In the genomic region with DNA sequence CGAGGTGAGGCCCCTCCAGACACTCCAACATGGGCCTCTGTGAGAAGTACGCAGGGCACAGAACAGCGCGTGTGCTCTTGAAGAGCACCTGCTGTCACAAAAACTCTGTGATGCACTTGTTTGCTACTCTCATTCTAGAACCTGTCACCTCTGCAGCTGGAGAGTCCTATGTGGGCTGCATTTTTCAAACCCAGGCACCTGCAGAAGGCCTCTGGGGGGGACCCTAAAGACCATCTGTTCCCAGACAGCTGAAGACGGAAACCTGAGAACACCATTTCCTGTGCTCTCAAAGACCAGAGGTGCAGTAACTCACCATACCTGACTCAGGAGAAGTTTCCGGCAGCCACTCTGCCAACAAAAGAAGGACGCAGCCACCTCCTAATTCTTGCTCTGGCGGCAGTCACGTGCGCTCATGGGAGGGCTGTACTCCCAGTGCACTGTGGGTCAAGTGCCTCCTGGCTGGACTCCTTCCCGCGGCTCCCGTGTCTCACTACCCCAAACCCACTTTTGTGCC, we compare ENCODE assay signal across 9 cellular contexts. TPM values are rescaled to one million over a fixed set of nuclear protein-coding genes. Genes with fewer than 3 reads are reported as not detected.
DNase-seq lines count a peak whose midpoint lies in the region; ATAC-seq and TF ChIP-seq lines count a peak whose summit lies in the region.
"Had no signal": no experiment of that assay in that cellular context is flagged by ENCODE, and none has a peak within 500 bp of the region (broad histone marks: within the 10 kb centered on the region; RNA-seq: fewer than 3 reads in every experiment).

No MANE protein-coding gene starts in this region.

- peak overlapping the region; percentile 7 for H3K4me3 Mint-ChIP-seq in activated naive CD8-positive, alpha-beta T cell treated with anti-CD3 and anti-CD28 coated beads, Interleukin-2, amount 50 U/mL, for 24 hours
- no peak overlapping the region for H3K4me3 Mint-ChIP-seq in neural progenitor cell

- peaks cover 95% of the 10 kb centered on the region for H3K79me2 ChIP-seq in neural progenitor cell (ENCODE audit: low read depth)

- no peak overlapping the region for H3K4me3 ChIP-seq in neural progenitor cell
- H3K4me3 ChIP-seq: pancreas had no signal

- H3K36me3 ChIP-seq in neural progenitor cell: no peaks in the 10 kb centered on the region
- H3K36me3 ChIP-seq: pancreas had no signal

- no peak overlapping the region for H3K9ac ChIP-seq in neural progenitor cell

- no peaks in the 10 kb centered on the region for H3K27me3 ChIP-seq in neural progenitor cell
- H3K27me3 ChIP-seq: pancreas had no signal

- no peak for TF ChIP-seq CTCF in neural progenitor cell (IDR thresholded peaks at IDR 0.05)

- no peak overlapping the region for H2AFZ ChIP-seq in neural progenitor cell (replicated peaks)

- H4K20me1 ChIP-seq in neural progenitor cell (ENCODE audit: low read depth): peaks cover 100% of the 10 kb centered on the region

- peaks cover 43% of the 10 kb centered on the region for H3F3A ChIP-seq in neural progenitor cell (ENCODE audit: low read depth)

- peaks cover 72% of the 10 kb centered on the region for H3K4me1 ChIP-seq in neural progenitor cell

- H3K27ac ChIP-seq in neural progenitor cell: no peak overlapping the region
- H3K27ac ChIP-seq: pancreas had no signal

- H3K27ac Mint-ChIP-seq in activated naive CD8-positive, alpha-beta T cell treated with anti-CD3 and anti-CD28 coated beads, Interleukin-2, amount 50 U/mL, for 24 hours: peak overlapping the region; percentile 73
- peak overlapping the region; percentile 94 for H3K27ac Mint-ChIP-seq in neural progenitor cell

- no peaks in the 10 kb centered on the region for H3K9me3 ChIP-seq in neural progenitor cell (ENCODE audit: low read depth)
- H3K9me3 ChIP-seq: pancreas had no signal

- H3K9me3 Mint-ChIP-seq in activated naive CD8-positive, alpha-beta T cell treated with anti-CD3 and anti-CD28 coated beads, Interleukin-2, amount 50 U/mL, for 24 hours: no peaks in the 10 kb centered on the region
- no peaks in the 10 kb centered on the region for H3K9me3 Mint-ChIP-seq in neural progenitor cell

- ATAC-seq in activated naive CD8-positive, alpha-beta T cell treated with anti-CD3 and anti-CD28 coated beads, Interleukin-2, amount 50 U/mL, for 24 hours: peak; percentile 29
- ATAC-seq in GM19452 (IDR thresholded peaks at IDR 0.05; ENCODE audit: unreplicated experiment): no peak
- ATAC-seq in HG02973 (IDR thresholded peaks at IDR 0.05; ENCODE audit: unreplicated experiment): no peak
- ATAC-seq in HG03095 (IDR thresholded peaks at IDR 0.05; ENCODE audit: unreplicated experiment): no peak
- no peak for ATAC-seq in GM18909 (IDR thresholded peaks at IDR 0.05; ENCODE audit: poor library complexity, unreplicated experiment)

- peak; percentile 86 for DNase-seq in DMS79 (lab: John Stamatoyannopoulos, UW)
- peak; percentile 19 for DNase-seq in T follicular helper cell (ENCODE audit: low read depth)
- DNase-seq in activated naive CD8-positive, alpha-beta T cell treated with anti-CD3 and anti-CD28 coated beads, Interleukin-2, amount 50 U/mL, for 24 hours: peak; percentile 30
- DNase-seq in neural progenitor cell (ENCODE audit: low spot score): no peak

- no peaks in the 10 kb centered on the region for H3K27me3 Mint-ChIP-seq in activated naive CD8-positive, alpha-beta T cell treated with anti-CD3 and anti-CD28 coated beads, Interleukin-2, amount 50 U/mL, for 24 hours
- no peaks in the 10 kb centered on the region for H3K27me3 Mint-ChIP-seq in neural progenitor cell (ENCODE audit: insufficient read depth, low read depth)

- H3K4me1 Mint-ChIP-seq in activated naive CD8-positive, alpha-beta T cell treated with anti-CD3 and anti-CD28 coated beads, Interleukin-2, amount 50 U/mL, for 24 hours: peaks cover 90% of the 10 kb centered on the region
- peaks cover 84% of the 10 kb centered on the region for H3K4me1 Mint-ChIP-seq in neural progenitor cell

- H3K36me3 Mint-ChIP-seq in activated naive CD8-positive, alpha-beta T cell treated with anti-CD3 and anti-CD28 coated beads, Interleukin-2, amount 50 U/mL, for 24 hours (ENCODE audit: low read depth): peaks cover 33% of the 10 kb centered on the region
- H3K36me3 Mint-ChIP-seq in neural progenitor cell: peaks cover 5% of the 10 kb centered on the region

- H3K4me2 ChIP-seq in neural progenitor cell: peak overlapping the region; percentile 75

RNA-seq across cellular contexts. Expression of gene RANBP3, which starts 28.1 kb away (rescaled TPM):
- total RNA-seq in neural progenitor cell (ENCODE audit: low replicate concordance): 77.8 and 83.5 TPM in 2 replicates

RNA-seq across cellular contexts. Expression of gene CAPS, which starts 35.8 kb away (rescaled TPM):
- 2.2 and 12.4 TPM in 2 replicates for total RNA-seq in neural progenitor cell (ENCODE audit: low replicate concordance)

RNA-seq across cellular contexts. Expression of gene VMAC, which starts 45.2 kb away (rescaled TPM):
- total RNA-seq in neural progenitor cell (ENCODE audit: low replicate concordance): 4.6 and 6.8 TPM in 2 replicates

RNA-seq across cellular contexts. Expression of gene NDUFA11, which starts 46.3 kb away (rescaled TPM):
- 102 and 197 TPM in 2 replicates for total RNA-seq in neural progenitor cell (ENCODE audit: low replicate concordance)
